1 cellular context compared by ENCODE assay signal in the genomic region with DNA sequence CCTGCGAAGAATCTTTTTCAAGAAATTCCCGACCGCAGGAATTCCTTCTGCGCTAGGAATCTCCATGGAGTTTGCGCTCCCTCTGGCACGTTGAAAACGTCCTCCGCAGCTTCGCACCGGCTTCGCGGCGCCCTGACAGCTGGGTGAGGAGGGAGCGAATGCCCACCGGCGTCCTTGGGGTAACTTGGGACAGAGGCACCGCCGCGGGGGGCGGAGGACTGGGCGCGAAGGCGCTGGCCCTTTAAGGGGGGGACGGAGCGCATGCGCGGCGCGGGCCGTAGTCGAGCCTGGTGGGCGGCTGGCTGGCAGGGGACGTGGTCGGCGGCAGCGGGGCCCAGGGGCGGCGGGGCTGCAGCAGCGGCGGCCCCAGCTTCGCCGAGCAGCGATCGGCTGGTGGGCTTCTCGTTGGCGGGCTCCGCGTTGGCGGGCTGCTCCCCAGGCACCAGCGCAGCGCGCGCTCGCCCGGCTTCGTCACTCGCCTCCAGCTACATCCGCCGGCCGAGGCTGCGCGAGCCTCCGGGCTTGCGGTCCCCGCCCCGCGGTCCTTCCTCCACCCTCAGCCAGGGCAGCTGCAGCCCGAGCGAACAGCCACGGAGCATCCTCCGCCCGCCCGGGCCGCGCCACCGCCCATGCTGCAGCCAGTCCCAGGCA.
TF ChIP-seq lines count a peak whose summit lies in the region.

A gene (plus strand): TSS at position 271 of the 651 bp plus-strand sequence. CDS start 1,354 bp downstream, outside the sequence.

TF ChIP-seq in WTC11, 78 proteins besides CTCF, POLR2A, EP300 and RAD21 (continued from another document):
- TF ChIP-seq, protein P1, sequence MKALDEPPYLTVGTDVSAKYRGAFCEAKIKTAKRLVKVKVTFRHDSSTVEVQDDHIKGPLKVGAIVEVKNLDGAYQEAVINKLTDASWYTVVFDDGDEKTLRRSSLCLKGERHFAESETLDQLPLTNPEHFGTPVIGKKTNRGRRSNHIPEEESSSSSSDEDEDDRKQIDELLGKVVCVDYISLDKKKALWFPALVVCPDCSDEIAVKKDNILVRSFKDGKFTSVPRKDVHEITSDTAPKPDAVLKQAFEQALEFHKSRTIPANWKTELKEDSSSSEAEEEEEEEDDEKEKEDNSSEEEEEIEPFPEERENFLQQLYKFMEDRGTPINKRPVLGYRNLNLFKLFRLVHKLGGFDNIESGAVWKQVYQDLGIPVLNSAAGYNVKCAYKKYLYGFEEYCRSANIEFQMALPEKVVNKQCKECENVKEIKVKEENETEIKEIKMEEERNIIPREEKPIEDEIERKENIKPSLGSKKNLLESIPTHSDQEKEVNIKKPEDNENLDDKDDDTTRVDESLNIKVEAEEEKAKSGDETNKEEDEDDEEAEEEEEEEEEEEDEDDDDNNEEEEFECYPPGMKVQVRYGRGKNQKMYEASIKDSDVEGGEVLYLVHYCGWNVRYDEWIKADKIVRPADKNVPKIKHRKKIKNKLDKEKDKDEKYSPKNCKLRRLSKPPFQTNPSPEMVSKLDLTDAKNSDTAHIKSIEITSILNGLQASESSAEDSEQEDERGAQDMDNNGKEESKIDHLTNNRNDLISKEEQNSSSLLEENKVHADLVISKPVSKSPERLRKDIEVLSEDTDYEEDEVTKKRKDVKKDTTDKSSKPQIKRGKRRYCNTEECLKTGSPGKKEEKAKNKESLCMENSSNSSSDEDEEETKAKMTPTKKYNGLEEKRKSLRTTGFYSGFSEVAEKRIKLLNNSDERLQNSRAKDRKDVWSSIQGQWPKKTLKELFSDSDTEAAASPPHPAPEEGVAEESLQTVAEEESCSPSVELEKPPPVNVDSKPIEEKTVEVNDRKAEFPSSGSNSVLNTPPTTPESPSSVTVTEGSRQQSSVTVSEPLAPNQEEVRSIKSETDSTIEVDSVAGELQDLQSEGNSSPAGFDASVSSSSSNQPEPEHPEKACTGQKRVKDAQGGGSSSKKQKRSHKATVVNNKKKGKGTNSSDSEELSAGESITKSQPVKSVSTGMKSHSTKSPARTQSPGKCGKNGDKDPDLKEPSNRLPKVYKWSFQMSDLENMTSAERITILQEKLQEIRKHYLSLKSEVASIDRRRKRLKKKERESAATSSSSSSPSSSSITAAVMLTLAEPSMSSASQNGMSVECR (CRISPR knock-in tag; IDR thresholded peaks at IDR 0.05; ENCODE audit: borderline replicate concordance): peak; percentile 17; the same call in 1 of the 2 replicates
- TF ChIP-seq TP53 (CRISPR knock-in tag; IDR thresholded peaks at IDR 0.05) (no peak), ELF4 (CRISPR knock-in tag; IDR thresholded peaks at IDR 0.05; ENCODE audit: low read depth) (peak; percentile 66; the same call in 1 of the 2 replicates), SP1 (CRISPR knock-in tag; conservative IDR thresholded peaks at IDR 0.05) (peak; percentile 28), FOXJ3 (CRISPR knock-in tag; IDR thresholded peaks at IDR 0.05; ENCODE audit: borderline replicate concordance) (no peak), NFATC4 (CRISPR knock-in tag; IDR thresholded peaks at IDR 0.05) (no peak), RELA (CRISPR knock-in tag; IDR thresholded peaks at IDR 0.05; ENCODE audit: borderline replicate concordance) (peak; percentile 26; the same call in 1 of the 2 replicates), FOXK1 (CRISPR knock-in tag; IDR thresholded peaks at IDR 0.05) (no peak), TCF7 (CRISPR knock-in tag; IDR thresholded peaks at IDR 0.05; ENCODE audit: low read depth) (peak; percentile 7; the same call in 1 of the 2 replicates), ZNF232 (CRISPR knock-in tag; IDR thresholded peaks at IDR 0.05) (no peak), ESRRA (CRISPR knock-in tag; IDR thresholded peaks at IDR 0.05; ENCODE audit: borderline replicate concordance) (0 out of 2 replicates have a peak, but pooled peaks have one; percentile 32), EMX1 (CRISPR knock-in tag; IDR thresholded peaks at IDR 0.05) (no peak), NR1H2 (CRISPR knock-in tag; IDR thresholded peaks at IDR 0.05) (no peak), ATF1 (CRISPR knock-in tag; IDR thresholded peaks at IDR 0.05) (peak; percentile 66; the same call in 1 of the 2 replicates), GRHL2 (CRISPR knock-in tag; IDR thresholded peaks at IDR 0.05; ENCODE audit: insufficient replicate concordance, severe bottlenecking) (no peak), IRF2 (CRISPR knock-in tag; IDR thresholded peaks at IDR 0.05; ENCODE audit: borderline replicate concordance, low read depth) (no peak), ZNF219 (CRISPR knock-in tag; IDR thresholded peaks at IDR 0.05; ENCODE audit: borderline replicate concordance) (no peak), FOXP1 (CRISPR knock-in tag; IDR thresholded peaks at IDR 0.05; ENCODE audit: borderline replicate concordance) (peak; percentile 60; the same call in 1 of the 2 replicates), ZBTB21 (CRISPR knock-in tag; IDR thresholded peaks at IDR 0.05; ENCODE audit: borderline replicate concordance) (0 out of 2 replicates have a peak, but pooled peaks have one; percentile 0)
- TF ChIP-seq, protein P2, sequence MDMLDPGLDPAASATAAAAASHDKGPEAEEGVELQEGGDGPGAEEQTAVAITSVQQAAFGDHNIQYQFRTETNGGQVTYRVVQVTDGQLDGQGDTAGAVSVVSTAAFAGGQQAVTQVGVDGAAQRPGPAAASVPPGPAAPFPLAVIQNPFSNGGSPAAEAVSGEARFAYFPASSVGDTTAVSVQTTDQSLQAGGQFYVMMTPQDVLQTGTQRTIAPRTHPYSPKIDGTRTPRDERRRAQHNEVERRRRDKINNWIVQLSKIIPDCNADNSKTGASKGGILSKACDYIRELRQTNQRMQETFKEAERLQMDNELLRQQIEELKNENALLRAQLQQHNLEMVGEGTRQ (CRISPR knock-in tag; IDR thresholded peaks at IDR 0.05): 0 out of 2 replicates have a peak, but pooled peaks have one; percentile 8
- TF ChIP-seq, protein P3, sequence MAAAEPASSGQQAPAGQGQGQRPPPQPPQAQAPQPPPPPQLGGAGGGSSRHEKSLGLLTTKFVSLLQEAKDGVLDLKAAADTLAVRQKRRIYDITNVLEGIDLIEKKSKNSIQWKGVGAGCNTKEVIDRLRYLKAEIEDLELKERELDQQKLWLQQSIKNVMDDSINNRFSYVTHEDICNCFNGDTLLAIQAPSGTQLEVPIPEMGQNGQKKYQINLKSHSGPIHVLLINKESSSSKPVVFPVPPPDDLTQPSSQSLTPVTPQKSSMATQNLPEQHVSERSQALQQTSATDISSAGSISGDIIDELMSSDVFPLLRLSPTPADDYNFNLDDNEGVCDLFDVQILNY (CRISPR knock-in tag; IDR thresholded peaks at IDR 0.05): peak; percentile 62
- TF ChIP-seq, protein P4, sequence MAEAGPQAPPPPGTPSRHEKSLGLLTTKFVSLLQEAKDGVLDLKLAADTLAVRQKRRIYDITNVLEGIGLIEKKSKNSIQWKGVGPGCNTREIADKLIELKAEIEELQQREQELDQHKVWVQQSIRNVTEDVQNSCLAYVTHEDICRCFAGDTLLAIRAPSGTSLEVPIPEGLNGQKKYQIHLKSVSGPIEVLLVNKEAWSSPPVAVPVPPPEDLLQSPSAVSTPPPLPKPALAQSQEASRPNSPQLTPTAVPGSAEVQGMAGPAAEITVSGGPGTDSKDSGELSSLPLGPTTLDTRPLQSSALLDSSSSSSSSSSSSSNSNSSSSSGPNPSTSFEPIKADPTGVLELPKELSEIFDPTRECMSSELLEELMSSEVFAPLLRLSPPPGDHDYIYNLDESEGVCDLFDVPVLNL (CRISPR knock-in tag; IDR thresholded peaks at IDR 0.05; ENCODE audit: borderline replicate concordance, low read depth): peak; percentile 54; the same call in 1 of the 2 replicates
- TF ChIP-seq, protein P5, sequence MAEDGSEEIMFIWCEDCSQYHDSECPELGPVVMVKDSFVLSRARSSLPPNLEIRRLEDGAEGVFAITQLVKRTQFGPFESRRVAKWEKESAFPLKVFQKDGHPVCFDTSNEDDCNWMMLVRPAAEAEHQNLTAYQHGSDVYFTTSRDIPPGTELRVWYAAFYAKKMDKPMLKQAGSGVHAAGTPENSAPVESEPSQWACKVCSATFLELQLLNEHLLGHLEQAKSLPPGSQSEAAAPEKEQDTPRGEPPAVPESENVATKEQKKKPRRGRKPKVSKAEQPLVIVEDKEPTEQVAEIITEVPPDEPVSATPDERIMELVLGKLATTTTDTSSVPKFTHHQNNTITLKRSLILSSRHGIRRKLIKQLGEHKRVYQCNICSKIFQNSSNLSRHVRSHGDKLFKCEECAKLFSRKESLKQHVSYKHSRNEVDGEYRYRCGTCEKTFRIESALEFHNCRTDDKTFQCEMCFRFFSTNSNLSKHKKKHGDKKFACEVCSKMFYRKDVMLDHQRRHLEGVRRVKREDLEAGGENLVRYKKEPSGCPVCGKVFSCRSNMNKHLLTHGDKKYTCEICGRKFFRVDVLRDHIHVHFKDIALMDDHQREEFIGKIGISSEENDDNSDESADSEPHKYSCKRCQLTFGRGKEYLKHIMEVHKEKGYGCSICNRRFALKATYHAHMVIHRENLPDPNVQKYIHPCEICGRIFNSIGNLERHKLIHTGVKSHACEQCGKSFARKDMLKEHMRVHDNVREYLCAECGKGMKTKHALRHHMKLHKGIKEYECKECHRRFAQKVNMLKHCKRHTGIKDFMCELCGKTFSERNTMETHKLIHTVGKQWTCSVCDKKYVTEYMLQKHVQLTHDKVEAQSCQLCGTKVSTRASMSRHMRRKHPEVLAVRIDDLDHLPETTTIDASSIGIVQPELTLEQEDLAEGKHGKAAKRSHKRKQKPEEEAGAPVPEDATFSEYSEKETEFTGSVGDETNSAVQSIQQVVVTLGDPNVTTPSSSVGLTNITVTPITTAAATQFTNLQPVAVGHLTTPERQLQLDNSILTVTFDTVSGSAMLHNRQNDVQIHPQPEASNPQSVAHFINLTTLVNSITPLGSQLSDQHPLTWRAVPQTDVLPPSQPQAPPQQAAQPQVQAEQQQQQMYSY (CRISPR knock-in tag; IDR thresholded peaks at IDR 0.05): peak; percentile 16; the same call in 1 of the 2 replicates
- TF ChIP-seq, protein P6, sequence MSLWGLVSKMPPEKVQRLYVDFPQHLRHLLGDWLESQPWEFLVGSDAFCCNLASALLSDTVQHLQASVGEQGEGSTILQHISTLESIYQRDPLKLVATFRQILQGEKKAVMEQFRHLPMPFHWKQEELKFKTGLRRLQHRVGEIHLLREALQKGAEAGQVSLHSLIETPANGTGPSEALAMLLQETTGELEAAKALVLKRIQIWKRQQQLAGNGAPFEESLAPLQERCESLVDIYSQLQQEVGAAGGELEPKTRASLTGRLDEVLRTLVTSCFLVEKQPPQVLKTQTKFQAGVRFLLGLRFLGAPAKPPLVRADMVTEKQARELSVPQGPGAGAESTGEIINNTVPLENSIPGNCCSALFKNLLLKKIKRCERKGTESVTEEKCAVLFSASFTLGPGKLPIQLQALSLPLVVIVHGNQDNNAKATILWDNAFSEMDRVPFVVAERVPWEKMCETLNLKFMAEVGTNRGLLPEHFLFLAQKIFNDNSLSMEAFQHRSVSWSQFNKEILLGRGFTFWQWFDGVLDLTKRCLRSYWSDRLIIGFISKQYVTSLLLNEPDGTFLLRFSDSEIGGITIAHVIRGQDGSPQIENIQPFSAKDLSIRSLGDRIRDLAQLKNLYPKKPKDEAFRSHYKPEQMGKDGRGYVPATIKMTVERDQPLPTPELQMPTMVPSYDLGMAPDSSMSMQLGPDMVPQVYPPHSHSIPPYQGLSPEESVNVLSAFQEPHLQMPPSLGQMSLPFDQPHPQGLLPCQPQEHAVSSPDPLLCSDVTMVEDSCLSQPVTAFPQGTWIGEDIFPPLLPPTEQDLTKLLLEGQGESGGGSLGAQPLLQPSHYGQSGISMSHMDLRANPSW (CRISPR knock-in tag; conservative IDR thresholded peaks at IDR 0.05; ENCODE audit: low read depth): no peak
- TF ChIP-seq, protein P7, sequence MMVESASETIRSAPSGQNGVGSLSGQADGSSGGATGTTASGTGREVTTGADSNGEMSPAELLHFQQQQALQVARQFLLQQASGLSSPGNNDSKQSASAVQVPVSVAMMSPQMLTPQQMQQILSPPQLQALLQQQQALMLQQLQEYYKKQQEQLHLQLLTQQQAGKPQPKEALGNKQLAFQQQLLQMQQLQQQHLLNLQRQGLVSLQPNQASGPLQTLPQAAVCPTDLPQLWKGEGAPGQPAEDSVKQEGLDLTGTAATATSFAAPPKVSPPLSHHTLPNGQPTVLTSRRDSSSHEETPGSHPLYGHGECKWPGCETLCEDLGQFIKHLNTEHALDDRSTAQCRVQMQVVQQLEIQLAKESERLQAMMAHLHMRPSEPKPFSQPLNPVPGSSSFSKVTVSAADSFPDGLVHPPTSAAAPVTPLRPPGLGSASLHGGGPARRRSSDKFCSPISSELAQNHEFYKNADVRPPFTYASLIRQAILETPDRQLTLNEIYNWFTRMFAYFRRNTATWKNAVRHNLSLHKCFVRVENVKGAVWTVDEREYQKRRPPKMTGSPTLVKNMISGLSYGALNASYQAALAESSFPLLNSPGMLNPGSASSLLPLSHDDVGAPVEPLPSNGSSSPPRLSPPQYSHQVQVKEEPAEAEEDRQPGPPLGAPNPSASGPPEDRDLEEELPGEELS (CRISPR knock-in tag; IDR thresholded peaks at IDR 0.05): peak; percentile 56; the same call in 1 of the 2 replicates
- TF ChIP-seq, protein P8, sequence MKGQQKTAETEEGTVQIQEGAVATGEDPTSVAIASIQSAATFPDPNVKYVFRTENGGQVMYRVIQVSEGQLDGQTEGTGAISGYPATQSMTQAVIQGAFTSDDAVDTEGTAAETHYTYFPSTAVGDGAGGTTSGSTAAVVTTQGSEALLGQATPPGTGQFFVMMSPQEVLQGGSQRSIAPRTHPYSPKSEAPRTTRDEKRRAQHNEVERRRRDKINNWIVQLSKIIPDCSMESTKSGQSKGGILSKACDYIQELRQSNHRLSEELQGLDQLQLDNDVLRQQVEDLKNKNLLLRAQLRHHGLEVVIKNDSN (CRISPR knock-in tag; IDR thresholded peaks at IDR 0.05): no peak
